8 cellular contexts compared by ENCODE assay signal in the genomic region with DNA sequence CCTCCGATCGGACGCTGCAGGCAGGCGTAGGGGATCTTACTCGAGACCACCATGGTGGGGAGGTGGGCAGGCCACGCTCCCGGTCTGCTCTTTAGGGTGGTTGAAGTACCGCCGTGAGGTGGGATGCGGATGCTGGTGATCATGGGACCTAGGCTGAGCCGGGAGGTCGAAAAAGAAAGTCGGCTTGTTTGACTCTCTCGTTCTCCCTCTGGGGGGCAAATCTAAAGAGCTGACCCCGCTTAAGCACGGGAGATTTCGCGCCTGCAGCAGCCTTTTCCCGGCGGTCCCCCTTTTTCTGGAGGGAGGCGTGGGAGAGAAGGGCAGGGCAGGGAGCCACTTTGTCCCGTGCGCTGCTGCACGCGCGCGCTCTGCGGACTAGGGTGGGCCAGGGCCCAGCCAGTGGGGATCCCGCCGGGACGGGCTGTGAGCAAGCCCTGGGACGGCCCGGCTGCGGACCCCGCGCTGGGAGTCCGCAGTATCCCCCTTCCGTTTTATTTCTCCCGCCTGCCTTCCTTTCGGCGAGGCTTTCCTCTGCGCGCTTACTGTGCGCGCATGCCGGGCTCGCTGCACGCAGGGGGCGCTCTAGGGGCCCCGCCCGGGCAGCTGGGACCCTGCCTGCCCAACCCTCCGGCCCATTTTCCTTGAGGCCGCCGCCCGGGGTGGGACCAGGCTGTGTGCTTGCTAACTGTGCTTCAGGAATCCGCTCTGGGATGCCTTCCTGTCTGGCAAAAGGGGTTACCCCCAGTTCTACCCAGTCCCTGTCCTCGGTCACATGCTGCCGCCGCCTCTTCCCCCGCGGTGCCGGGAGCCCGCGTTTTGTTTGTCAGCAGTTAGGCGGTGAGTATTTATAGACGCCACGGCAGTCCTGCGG.
A peak's percentile ranks its signal among the peaks of the same experiment; 100 is the strongest.
DNase-seq lines count a peak whose midpoint lies in the region; ATAC-seq and TF ChIP-seq lines count a peak whose summit lies in the region.

No MANE protein-coding gene starts in this region.

- H3K4me3 ChIP-seq in endodermal cell (ENCODE audit: low read length), result peak overlapping the region; percentile 87

- peak; percentile 68 to 73 for ATAC-seq in stimulated activated naive B cell treated with anti-CD40 and anti-IgM and Interleukin-4, amounts not matched to agents 10 μg/mL and 1 μg/mL and 100 μg/mL, for 72 hours (replicated peaks)

- H3K9me3 Mint-ChIP-seq in endodermal cell (peaks cover 4% of the 10 kb centered on the region), mesothelial cell of epicardium (no peaks in the 10 kb centered on the region)
- H3K9me3 Mint-ChIP-seq in stimulated activated naive B cell treated with anti-CD40 and anti-IgM and Interleukin-4, amounts not matched to agents 10 μg/mL and 1 μg/mL and 100 μg/mL, for 72 hours, result no peaks in the 10 kb centered on the region

- H3K27ac Mint-ChIP-seq in endodermal cell, result no peak overlapping the region
- peak overlapping the region; percentile 36 for H3K27ac Mint-ChIP-seq in mesothelial cell of epicardium
- H3K27ac Mint-ChIP-seq in stimulated activated naive B cell treated with anti-CD40 and anti-IgM and Interleukin-4, amounts not matched to agents 10 μg/mL and 1 μg/mL and 100 μg/mL, for 72 hours, result peak overlapping the region; percentile 82

- H3K27ac ChIP-seq in endodermal cell (ENCODE audit: low read depth, low read length), result no peak overlapping the region

- peaks cover 78% of the 10 kb centered on the region for H3K27me3 Mint-ChIP-seq in endodermal cell (ENCODE audit: insufficient read depth)
- peaks cover 31% of the 10 kb centered on the region for H3K27me3 Mint-ChIP-seq in mesothelial cell of epicardium (ENCODE audit: low read depth)
- H3K27me3 Mint-ChIP-seq in stimulated activated naive B cell treated with anti-CD40 and anti-IgM and Interleukin-4, amounts not matched to agents 10 μg/mL and 1 μg/mL and 100 μg/mL, for 72 hours, result peaks cover 19 to 40% of the 10 kb centered on the region in 2 donors

- DNase-seq in activated naive CD4-positive, alpha-beta T cell treated with Interleukin-2 at 50 U/mL for 16 hours, result peak; percentile 72
- no peak for DNase-seq in activated naive CD4-positive, alpha-beta T cell (lab: John Stamatoyannopoulos, UW)
- DNase-seq in Kasumi-1 (lab: John Stamatoyannopoulos, UW), result peak; percentile 52 to 63
- DNase-seq in activated CD4-positive, alpha-beta T cell treated with anti-CD3 and anti-CD28 coated beads, Interleukin-2, amount 50 U/mL, for 4 hours, result peak; percentile 35 to 42
- DNase-seq in endodermal cell, result peak; percentile 90
- DNase-seq in mesothelial cell of epicardium (ENCODE audit: low spot score in 2 of 2, unreplicated experiment in 2 of 2), result peak; percentile 31 to 61
- DNase-seq in stimulated activated naive B cell treated with anti-CD40 and anti-IgM and Interleukin-4, amounts not matched to agents 10 μg/mL and 1 μg/mL and 100 μg/mL, for 72 hours, result peak; percentile 63
- DNase-seq in GOT3 (lab: John Stamatoyannopoulos, UW), result no peak

- TF ChIP-seq CTCF in endodermal cell (conservative IDR thresholded peaks at IDR 0.05), result peak; percentile 82
- TF ChIP-seq CTCF in mesothelial cell of epicardium (IDR thresholded peaks at IDR 0.05; ENCODE audit: unreplicated experiment), result peak; percentile 27

- peaks cover 12% of the 10 kb centered on the region for H3K4me1 ChIP-seq in endodermal cell (ENCODE audit: control insufficient read depth, insufficient read depth, low read length)

- H3K36me3 Mint-ChIP-seq in endodermal cell (ENCODE audit: low read depth), result no peaks in the 10 kb centered on the region
- no peaks in the 10 kb centered on the region for H3K36me3 Mint-ChIP-seq in mesothelial cell of epicardium
- H3K36me3 Mint-ChIP-seq in stimulated activated naive B cell treated with anti-CD40 and anti-IgM and Interleukin-4, amounts not matched to agents 10 μg/mL and 1 μg/mL and 100 μg/mL, for 72 hours, result peaks cover 4 to 7% of the 10 kb centered on the region in 2 donors

- H3K4me3 Mint-ChIP-seq in endodermal cell (peak overlapping the region; percentile 71), mesothelial cell of epicardium (peak overlapping the region; percentile 84)
- peak overlapping the region; percentile 87 to 89 for H3K4me3 Mint-ChIP-seq in stimulated activated naive B cell treated with anti-CD40 and anti-IgM and Interleukin-4, amounts not matched to agents 10 μg/mL and 1 μg/mL and 100 μg/mL, for 72 hours

- H3K36me3 ChIP-seq in endodermal cell (ENCODE audit: control insufficient read depth, insufficient read depth, low read length), result peaks cover 2% of the 10 kb centered on the region

- H3K4me1 Mint-ChIP-seq in endodermal cell, result peaks cover 23% of the 10 kb centered on the region
- peaks cover 31% of the 10 kb centered on the region for H3K4me1 Mint-ChIP-seq in mesothelial cell of epicardium
- H3K4me1 Mint-ChIP-seq in stimulated activated naive B cell treated with anti-CD40 and anti-IgM and Interleukin-4, amounts not matched to agents 10 μg/mL and 1 μg/mL and 100 μg/mL, for 72 hours, result peaks cover 21 to 32% of the 10 kb centered on the region in 2 donors

- no peaks in the 10 kb centered on the region for H3K9me3 ChIP-seq in endodermal cell (ENCODE audit: control insufficient read depth, low read length)

- 1 to 2% methylated on average over 33 to 68 of the region's 68 CpGs for WGBS in endodermal cell (ENCODE audit: insufficient coverage in 1 of 2, insufficient read length in 1 of 2), 2 experiments

- H3K27me3 ChIP-seq in endodermal cell (ENCODE audit: control insufficient read depth, insufficient read depth, low read length, poor library complexity, severe bottlenecking), result peaks cover 17% of the 10 kb centered on the region

- H3K9ac ChIP-seq in endodermal cell (ENCODE audit: extremely low read depth, low read length, poor library complexity, severe bottlenecking), result peak overlapping the region; percentile 38

Comparison
In these comparisons a context has a peak if more than half of its experiments do, and no peak if none do; other contexts are left out.
1. DNase-seq: peak in activated naive CD4-positive, alpha-beta T cell treated with Interleukin-2 at 50 U/mL for 16 hours (single experiment), Kasumi-1 (2 of 2), activated CD4-positive, alpha-beta T cell treated with anti-CD3 and anti-CD28 coated beads, Interleukin-2, amount 50 U/mL, for 4 hours (2 of 2), endodermal cell (single experiment), mesothelial cell of epicardium (2 of 2) and stimulated activated naive B cell treated with anti-CD40 and anti-IgM and Interleukin-4, amounts not matched to agents 10 μg/mL and 1 μg/mL and 100 μg/mL, for 72 hours (single experiment); none in activated naive CD4-positive, alpha-beta T cell (0 of 4) and GOT3 (single experiment).
2. Peak in every context shown above with its lines, with median percentiles within 50 percentile points of each other: H3K4me3 Mint-ChIP-seq.